16 cellular contexts compared by ENCODE assay signal in the genomic region with DNA sequence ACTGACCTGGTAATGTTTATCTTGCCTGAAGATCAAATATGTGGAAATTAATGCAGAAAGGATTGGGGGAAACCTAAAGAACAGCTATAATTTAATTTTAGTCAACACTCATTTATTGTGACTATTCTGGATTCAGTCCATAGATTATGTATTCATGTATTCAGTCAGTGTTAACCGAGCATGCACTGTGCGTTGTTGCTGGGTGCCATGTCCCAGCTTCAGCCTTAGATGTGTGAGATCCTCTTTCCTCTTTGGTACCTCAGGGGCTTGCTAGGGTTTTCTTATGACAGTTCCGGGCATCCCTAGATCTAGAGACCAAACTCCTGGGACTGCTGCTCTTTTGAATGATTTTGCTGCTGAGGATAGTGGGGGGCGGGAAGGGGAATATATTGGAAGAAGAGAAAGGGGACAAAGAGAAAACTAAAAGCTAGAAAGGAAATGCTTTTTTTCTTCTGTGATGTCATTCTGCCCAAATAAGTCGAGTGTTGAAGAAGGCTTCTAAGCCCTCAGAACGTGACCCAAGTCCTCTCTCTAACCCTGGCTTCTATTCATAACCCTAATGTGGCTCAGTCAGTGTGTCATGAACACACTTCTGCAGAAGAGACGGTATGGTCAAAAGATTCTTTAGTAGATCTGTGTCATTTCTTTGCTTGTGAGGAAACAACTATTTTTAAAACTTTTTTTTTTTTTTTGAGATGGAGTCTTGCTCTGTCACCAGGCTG. TPM values are rescaled to one million over a fixed set of nuclear protein-coding genes. Genes with fewer than 3 reads are reported as not detected.
A peak's percentile ranks its signal among the peaks of the same experiment; 100 is the strongest.
DNase-seq lines count a peak whose midpoint lies in the region; ATAC-seq and TF ChIP-seq lines count a peak whose summit lies in the region.
"Had no signal": no experiment of that assay in that cellular context is flagged by ENCODE, and none has a peak within 500 bp of the region (broad histone marks: within the 10 kb centered on the region; RNA-seq: fewer than 3 reads in every experiment).

No MANE protein-coding gene starts in this region.

- H3K4me1 ChIP-seq in OCI-LY7 (ENCODE audit: insufficient read depth, low read length, poor library complexity, severe bottlenecking): peaks cover 55% of the 10 kb centered on the region
- peaks cover 16% of the 10 kb centered on the region for H3K4me1 ChIP-seq in effector memory CD4-positive, alpha-beta T cell (ENCODE audit: control insufficient read depth, insufficient read depth, low read length, poor library complexity, severe bottlenecking)
- H3K4me1 ChIP-seq: parathyroid adenoma had no signal

- peaks cover 3% of the 10 kb centered on the region; the same call in 1 of the 2 replicates for H3K9me3 ChIP-seq in OCI-LY7 (ENCODE audit: low read length)
- H3K9me3 ChIP-seq in effector memory CD4-positive, alpha-beta T cell (ENCODE audit: control insufficient read depth, low read length): no peaks in the 10 kb centered on the region
- H3K9me3 ChIP-seq: testis had no signal

- no peaks in the 10 kb centered on the region for H3K36me3 Mint-ChIP-seq in activated naive CD4-positive, alpha-beta T cell treated with anti-CD3 and anti-CD28 coated beads for 36 hours (ENCODE audit: low read depth)
- H3K36me3 Mint-ChIP-seq: mesothelial cell of epicardium had no signal

- no peak overlapping the region for H2AFZ ChIP-seq in OCI-LY7 (ENCODE audit: low read length)
- H2AFZ ChIP-seq: parathyroid adenoma had no signal

- no TSS peak for BruUV-seq in OCI-LY7 (replicated peaks; lab: Mats Ljungman, UMichigan)

- peak overlapping the region; percentile 61 for H3K4me2 ChIP-seq in OCI-LY7 (ENCODE audit: low read length)

- POLR2A ChIA-PET in OCI-LY7 (lab: Charles Lee): interaction anchor here (0.6 to 1.4 kb wide), 7 partner anchors 11 to 104 kb away, joined by 3 to 4 read pairs (median 3); a partner anchor contains a TSS

- no peak for TF ChIP-seq CTCF in OCI-LY7 (conservative IDR thresholded peaks at IDR 0.05; ENCODE audit: low read length)

- H3K4me1 Mint-ChIP-seq in activated naive CD4-positive, alpha-beta T cell treated with anti-CD3 and anti-CD28 coated beads for 36 hours (ENCODE audit: low read depth): peaks cover 42% of the 10 kb centered on the region
- H3K4me1 Mint-ChIP-seq in stimulated activated naive CD8-positive, alpha-beta T cell treated with anti-CD3 and anti-CD28 coated beads, Interleukin-15, amount 100 ng/mL, for 72 hours: peaks cover 50% of the 10 kb centered on the region

- CTCF ChIA-PET in activated naive CD4-positive, alpha-beta T cell treated with anti-CD3 and anti-CD28 coated beads for 36 hours (lab: Charles Lee): no interaction called here
- CTCF ChIA-PET in OCI-LY7 (lab: Charles Lee; ENCODE audit: unreplicated experiment): no interaction called here

- H3K27me3 ChIP-seq in effector memory CD4-positive, alpha-beta T cell (replicated peaks; ENCODE audit: control insufficient read depth, insufficient read depth, low read length, poor library complexity, severe bottlenecking): no peaks in the 10 kb centered on the region
- H3K27me3 ChIP-seq: brain microvascular endothelial cell, testis had no signal

- H3K9me2 ChIP-seq in OCI-LY7 (ENCODE audit: insufficient read depth, low read length): no peaks in the 10 kb centered on the region

- DNase-seq in activated naive CD4-positive, alpha-beta T cell treated with anti-CD3 and anti-CD28 coated beads for 36 hours: peak; percentile 39
- no peak for DNase-seq in activated naive CD4-positive, alpha-beta T cell treated with anti-CD3 and anti-CD28 coated beads, Interleukin-2, amount 50 U/mL, for 16 hours
- DNase-seq in OCI-LY7 (ENCODE audit: low spot score): no peak
- DNase-seq in dermis blood vessel endothelial cell: peak; percentile 32
- DNase-seq in stimulated activated naive CD8-positive, alpha-beta T cell treated with anti-CD3 and anti-CD28 coated beads, Interleukin-15, amount 100 ng/mL, for 72 hours: no peak
- DNase-seq in DMS114 treated with DMSO at 0.1 percent for 48 hours (lab: John Stamatoyannopoulos, UW; ENCODE audit: unreplicated experiment): no peak
- no peak for DNase-seq in effector memory CD4-positive, alpha-beta T cell
- DNase-seq: DMS53; effector CD4-positive, alpha-beta T cell; NCI-H2171; SHP77 treated with DMSO at 0.1 percent for 48 hours; testis had no signal

- H4K20me1 ChIP-seq in OCI-LY7 (ENCODE audit: insufficient read depth, low read length): no peaks in the 10 kb centered on the region

- H3K9me3 Mint-ChIP-seq in activated naive CD4-positive, alpha-beta T cell treated with anti-CD3 and anti-CD28 coated beads for 36 hours: no peaks in the 10 kb centered on the region
- H3K9me3 Mint-ChIP-seq in stimulated activated naive CD8-positive, alpha-beta T cell treated with anti-CD3 and anti-CD28 coated beads, Interleukin-15, amount 100 ng/mL, for 72 hours: no peaks in the 10 kb centered on the region
- H3K9me3 Mint-ChIP-seq: mesothelial cell of epicardium had no signal

- H3K27ac ChIP-seq in OCI-LY7 (ENCODE audit: low read depth, low read length, poor library complexity, severe bottlenecking): peak overlapping the region; percentile 83
- no peak overlapping the region for H3K27ac ChIP-seq in effector memory CD4-positive, alpha-beta T cell (ENCODE audit: insufficient read depth, low read length, poor library complexity, severe bottlenecking)
- H3K27ac ChIP-seq: brain microvascular endothelial cell, parathyroid adenoma had no signal

- intact Hi-C loops in activated naive CD4-positive, alpha-beta T cell treated with anti-CD3 and anti-CD28 coated beads for 36 hours (cut with micrococcal nuclease): loop anchor here (1.0 kb wide), 1 partner anchor 28 kb away; no protein-coding TSS in a partner anchor
- intact Hi-C loops in OCI-LY7 (cut with micrococcal nuclease; ENCODE audit: unreplicated experiment): loop anchor here (5.0 kb wide), 1 partner anchor 38 kb away; no protein-coding TSS in a partner anchor

- H3K27ac Mint-ChIP-seq in activated naive CD4-positive, alpha-beta T cell treated with anti-CD3 and anti-CD28 coated beads for 36 hours: no peak overlapping the region
- H3K27ac Mint-ChIP-seq in stimulated activated naive CD8-positive, alpha-beta T cell treated with anti-CD3 and anti-CD28 coated beads, Interleukin-15, amount 100 ng/mL, for 72 hours: peak overlapping the region in 1 of 2 donors; percentile 64
- H3K27ac Mint-ChIP-seq: mesothelial cell of epicardium had no signal

- no peak overlapping the region for H3K4me3 ChIP-seq in OCI-LY7 (ENCODE audit: low read depth, low read length, poor library complexity, severe bottlenecking)
- no peak overlapping the region for H3K4me3 ChIP-seq in effector memory CD4-positive, alpha-beta T cell (ENCODE audit: insufficient read depth, low read depth, low read length, poor library complexity, severe bottlenecking)
- H3K4me3 ChIP-seq: testis had no signal

- H3K4me3 Mint-ChIP-seq in activated naive CD4-positive, alpha-beta T cell treated with anti-CD3 and anti-CD28 coated beads for 36 hours: peak overlapping the region; percentile 37
- H3K4me3 Mint-ChIP-seq in stimulated activated naive CD8-positive, alpha-beta T cell treated with anti-CD3 and anti-CD28 coated beads, Interleukin-15, amount 100 ng/mL, for 72 hours: peak overlapping the region; percentile 44 to 61
- H3K4me3 Mint-ChIP-seq: mesothelial cell of epicardium had no signal

- no peaks in the 10 kb centered on the region for H3K27me3 Mint-ChIP-seq in activated naive CD4-positive, alpha-beta T cell treated with anti-CD3 and anti-CD28 coated beads for 36 hours (ENCODE audit: low read depth)
- no peaks in the 10 kb centered on the region for H3K27me3 Mint-ChIP-seq in stimulated activated naive CD8-positive, alpha-beta T cell treated with anti-CD3 and anti-CD28 coated beads, Interleukin-15, amount 100 ng/mL, for 72 hours

- H3K79me2 ChIP-seq in OCI-LY7 (ENCODE audit: insufficient read depth, low read depth, low read length): no peaks in the 10 kb centered on the region
- H3K79me2 ChIP-seq: parathyroid adenoma had no signal

- ATAC-seq in stimulated activated naive CD8-positive, alpha-beta T cell treated with anti-CD3 and anti-CD28 coated beads, Interleukin-15, amount 100 ng/mL, for 72 hours: no peak
- ATAC-seq in HG03432 (IDR thresholded peaks at IDR 0.05; ENCODE audit: unreplicated experiment): no peak

- H3K36me3 ChIP-seq in OCI-LY7 (ENCODE audit: insufficient read depth, low read length): peaks cover 11% of the 10 kb centered on the region
- H3K36me3 ChIP-seq in effector memory CD4-positive, alpha-beta T cell (ENCODE audit: control insufficient read depth, insufficient read depth, low read length): no peaks in the 10 kb centered on the region
- H3K36me3 ChIP-seq: brain microvascular endothelial cell had no signal

RNA-seq across cellular contexts. Expression of a gene that starts 33.5 kb away (rescaled TPM):
- total RNA-seq in activated naive CD4-positive, alpha-beta T cell treated with anti-CD3 and anti-CD28 coated beads for 36 hours: 1 to 10 TPM; 1.9 to 2.5 TPM
- total RNA-seq in OCI-LY7 (2014; rRNA removed; shearing (Covaris generic)): 15.3 and 15.4 TPM in 2 replicates
- total RNA-seq in OCI-LY7 (2022) (8.9 and 9.4 TPM in 2 replicates), dermis blood vessel endothelial cell (23.0 and 35.4 TPM in 2 replicates)

Comparison
In these comparisons a context has a peak if more than half of its experiments do, and no peak if none do; other contexts are left out.
1. DNase-seq: peak in activated naive CD4-positive, alpha-beta T cell treated with anti-CD3 and anti-CD28 coated beads for 36 hours (single experiment) and dermis blood vessel endothelial cell (single experiment); none in activated naive CD4-positive, alpha-beta T cell treated with anti-CD3 and anti-CD28 coated beads, Interleukin-2, amount 50 U/mL, for 16 hours (single experiment), OCI-LY7 (single experiment), stimulated activated naive CD8-positive, alpha-beta T cell treated with anti-CD3 and anti-CD28 coated beads, Interleukin-15, amount 100 ng/mL, for 72 hours (0 of 2), DMS114 treated with DMSO at 0.1 percent for 48 hours (single experiment) and effector memory CD4-positive, alpha-beta T cell (0 of 3).